Comparison of ENCODE assay signal across 10 cellular contexts in genomic region chr21:31446206-31446900, GRCh38.
DNase-seq lines count a peak whose midpoint lies in the region; ATAC-seq and TF ChIP-seq lines count a peak whose summit lies in the region.
"Had no signal": no experiment of that assay in that cellular context is flagged by ENCODE, and none has a peak within 500 bp of the region (broad histone marks: within the 10 kb centered on the region; RNA-seq: fewer than 3 reads in every experiment).

No MANE protein-coding gene starts in this region.

- no peak overlapping the region for H3K9ac ChIP-seq in smooth muscle cell (ENCODE audit: low read depth)

- no peaks in the 10 kb centered on the region for H3K79me2 ChIP-seq in smooth muscle cell (ENCODE audit: low read depth)

- TF ChIP-seq CTCF in smooth muscle cell (IDR thresholded peaks at IDR 0.05; ENCODE audit: borderline replicate concordance, insufficient read depth, poor library complexity, severe bottlenecking) = no peak
- TF ChIP-seq CTCF in psoas muscle (IDR thresholded peaks at IDR 0.05) = no peak

- DNase-seq in Jurkat, Clone E6-1 (ENCODE audit: low read depth, low spot score) = peak; percentile 71
- peak; percentile 25 for DNase-seq in activated T-cell treated with anti-CD3 and anti-CD28 coated beads for 1 hour (ENCODE audit: low read depth)
- DNase-seq in smooth muscle cell (lab: John Stamatoyannopoulos, UW; ENCODE audit: unreplicated experiment) = no peak
- no peak for DNase-seq in AG08396 (ENCODE audit: low spot score)
- DNase-seq in psoas muscle = no peak
- DNase-seq: caudate nucleus, transverse colon had no signal

- peak overlapping the region; percentile 20 for H3K4me2 ChIP-seq in smooth muscle cell

- no peaks in the 10 kb centered on the region for H3K4me1 ChIP-seq in smooth muscle cell (ENCODE audit: low read depth)
- no peaks in the 10 kb centered on the region for H3K4me1 ChIP-seq in psoas muscle

- H3K27me3 ChIP-seq in smooth muscle cell (ENCODE audit: low read depth) = no peaks in the 10 kb centered on the region
- no peaks in the 10 kb centered on the region for H3K27me3 ChIP-seq in psoas muscle (ENCODE audit: insufficient read depth in 3 of 3, low read length in 2 of 3)
- H3K27me3 ChIP-seq: transverse colon had no signal

- peak overlapping the region; percentile 12 for H3K27ac ChIP-seq in smooth muscle cell (ENCODE audit: low read depth)
- H3K27ac ChIP-seq in psoas muscle = no peak overlapping the region
- H3K27ac ChIP-seq: transverse colon had no signal

- no peaks in the 10 kb centered on the region for H4K20me1 ChIP-seq in smooth muscle cell (ENCODE audit: low read depth)

- WGBS in smooth muscle cell (ENCODE audit: low lambda C conversion rate) = 35% methylated on average over 8 of the region's 8 CpGs
- WGBS in psoas muscle, 3 donors = 60 to 67% (median 65%) methylated on average over 8 of the region's 8 CpGs

- peak overlapping the region; percentile 32 for H3K4me3 ChIP-seq in Jurkat, Clone E6-1 (ENCODE audit: low read length)
- H3K4me3 ChIP-seq in smooth muscle cell = no peak overlapping the region
- H3K4me3 ChIP-seq in psoas muscle = no peak overlapping the region
- H3K4me3 ChIP-seq: transverse colon had no signal

- H3K9me3 ChIP-seq in smooth muscle cell (replicated peaks; ENCODE audit: low read depth) (no peaks in the 10 kb centered on the region), psoas muscle (peaks cover 4% of the 10 kb centered on the region)

- H3K36me3 ChIP-seq in smooth muscle cell (ENCODE audit: low read depth) = peaks cover 2% of the 10 kb centered on the region
- no peaks in the 10 kb centered on the region for H3K36me3 ChIP-seq in psoas muscle (ENCODE audit: insufficient read depth in 1 of 2, low read depth in 1 of 2)
- H3K36me3 ChIP-seq: transverse colon had no signal

- intact Hi-C loops in psoas muscle (cut with DNase I) = no loop called here

- no peak overlapping the region for H2AFZ ChIP-seq in smooth muscle cell (ENCODE audit: low read depth)

- no peaks in the 10 kb centered on the region for H3F3A ChIP-seq in smooth muscle cell (ENCODE audit: low read depth)

- ATAC-seq in GM19035 (IDR thresholded peaks at IDR 0.05; ENCODE audit: unreplicated experiment) (peak; percentile 69), GM18870 (IDR thresholded peaks at IDR 0.05; ENCODE audit: unreplicated experiment) (no peak), HG02870 (IDR thresholded peaks at IDR 0.05; ENCODE audit: unreplicated experiment) (no peak), psoas muscle (no peak)

Comparison
In these comparisons a context has a peak if more than half of its experiments do, and no peak if none do; other contexts are left out.
1. DNase-seq: peak in Jurkat, Clone E6-1 (single experiment) and activated T-cell treated with anti-CD3 and anti-CD28 coated beads for 1 hour (single experiment); none in smooth muscle cell (single experiment), AG08396 (single experiment) and psoas muscle (0 of 2).